Comparison of ENCODE assay signal across 24 cellular contexts in genomic region chr15:82692171-82692570, GRCh38. TPM values are rescaled to one million over a fixed set of nuclear protein-coding genes. Genes with fewer than 3 reads are reported as not detected.
A peak's percentile ranks its signal among the peaks of the same experiment; 100 is the strongest.
DNase-seq lines count a peak whose midpoint lies in the region; TF ChIP-seq lines count a peak whose summit lies in the region.
"Had no signal": no experiment of that assay in that cellular context is flagged by ENCODE, and none has a peak within 500 bp of the region (broad histone marks: within the 10 kb centered on the region; RNA-seq: fewer than 3 reads in every experiment).

No MANE protein-coding gene starts in this region.

- H2BK5ac ChIP-seq in mesendoderm (ENCODE audit: low read length): no peak overlapping the region

- no peaks in the 10 kb centered on the region for H3K79me1 ChIP-seq in mesendoderm (ENCODE audit: low read length)

- TF ChIP-seq POLR2A in testis (IDR thresholded peaks at IDR 0.05): no peak

- H3K56ac ChIP-seq in mesendoderm (ENCODE audit: low read length): no peak overlapping the region

- no peak overlapping the region for H4K5ac ChIP-seq in mesendoderm (ENCODE audit: low read length)

- H3K4me3 ChIP-seq in testis: peak overlapping the region in 1 of 2 donors; percentile 26
- no peak overlapping the region for H3K4me3 ChIP-seq in mesendoderm (ENCODE audit: low read length)
- H3K4me3 ChIP-seq: BLaER1, GM12878 had no signal

- H2BK120ac ChIP-seq in mesendoderm (ENCODE audit: low read depth, low read length): no peak overlapping the region

- no peaks in the 10 kb centered on the region for H3K27me3 ChIP-seq in testis
- no peaks in the 10 kb centered on the region for H3K27me3 ChIP-seq in mesendoderm (ENCODE audit: insufficient read depth, low read length, poor library complexity)
- H3K27me3 ChIP-seq: BE2C, BLaER1 had no signal

- DNase-seq in mesenteric fat pad (ENCODE audit: low spot score) (peak; percentile 77), testis (peak; percentile 14), T-helper 9 cell (no peak), mesendoderm (no peak)
- no peak for DNase-seq in NK-92 treated with Interleukin-12 subunit alpha and Interleukin-12 subunit beta, amount 100 ng/mL, for 24 hours (lab: John Stamatoyannopoulos, UW)
- DNase-seq: 8988T; ACHN; BE2C; C1 segment of cervical spinal cord; CD4-positive, alpha-beta memory T cell; CD4-positive, CD25-positive, alpha-beta regulatory T cell; COR-L47; DMS 273 treated with DMSO at 0.1 percent for 48 hours; DMS153; DMS53; DMS79; DND-41; EL; GDM1 had no signal

- intact Hi-C loops in testis (cut with DNase I; ENCODE audit: low total_unique reads): no loop called here

- no peaks in the 10 kb centered on the region for H3K79me2 ChIP-seq in mesendoderm (ENCODE audit: control insufficient read depth, insufficient read depth, low read length)

- no peak overlapping the region for H3K9ac ChIP-seq in mesendoderm (ENCODE audit: low read length)
- H3K9ac ChIP-seq: BLaER1 had no signal

- no peak overlapping the region for H3K27ac ChIP-seq in testis
- H3K27ac ChIP-seq in mesendoderm (ENCODE audit: low read depth, low read length): no peak overlapping the region
- H3K27ac ChIP-seq: BLaER1 had no signal

- no peak overlapping the region for H2BK15ac ChIP-seq in mesendoderm (replicated peaks; ENCODE audit: low read depth)

- H4K8ac ChIP-seq in mesendoderm (ENCODE audit: low read depth, low read length): no peak overlapping the region

- TF ChIP-seq CTCF in testis (IDR thresholded peaks at IDR 0.05): no peak

- H3K4me2 ChIP-seq in mesendoderm (ENCODE audit: low read length): no peak overlapping the region
- H3K4me2 ChIP-seq: BLaER1 had no signal

- no peaks in the 10 kb centered on the region for H3K36me3 ChIP-seq in testis (ENCODE audit: low read depth, missing control alignments)
- peaks cover 6% of the 10 kb centered on the region for H3K36me3 ChIP-seq in mesendoderm (ENCODE audit: control insufficient read depth, insufficient read depth, low read length)
- H3K36me3 ChIP-seq: BLaER1 had no signal

- no peak overlapping the region for H3K4ac ChIP-seq in mesendoderm (ENCODE audit: low read depth, low read length)

- H3K18ac ChIP-seq in mesendoderm (ENCODE audit: low read length): no peak overlapping the region

- H3K4me1 ChIP-seq in testis: no peaks in the 10 kb centered on the region
- no peaks in the 10 kb centered on the region for H3K4me1 ChIP-seq in mesendoderm (ENCODE audit: control insufficient read depth, low read depth, low read length)
- H3K4me1 ChIP-seq: BE2C, BLaER1 had no signal

- no peak overlapping the region for H3K23ac ChIP-seq in mesendoderm (ENCODE audit: low read length)

- H3K9me3 ChIP-seq in testis: no peaks in the 10 kb centered on the region
- H3K9me3 ChIP-seq: BE2C, BLaER1 had no signal

- 83 to 88% methylated on average over 23 of the region's 23 CpGs for WGBS in testis, 2 donors
- no CpG with 5 or more reads among the region's 23 CpGs for WGBS in mesendoderm (ENCODE audit: extremely low coverage, insufficient coverage, low lambda C conversion rate)

- H2AK5ac ChIP-seq in mesendoderm (ENCODE audit: low read length): no peak overlapping the region

RNA-seq across cellular contexts. Expression of gene AP3B2, which starts 17.5 kb away (rescaled TPM):
- total RNA-seq in mesenteric fat pad (0.84 TPM), testis (10 to 100 TPM; 12.0 to 15.5 TPM)
- 22.9 TPM for polyA plus RNA-seq in testis (ENCODE audit: insufficient read depth, low read depth, low replicate concordance)
- polyA plus RNA-seq in mesendoderm (2013, experiment 1 of 2): 24.6 TPM
- 25.2 TPM for polyA plus RNA-seq in mesendoderm (2013, experiment 2 of 2)
- total RNA-seq: GM12878 had no signal
- polyA plus RNA-seq: CD4-positive, alpha-beta memory T cell; CD8-positive, alpha-beta memory T cell; GM12878 had no signal

RNA-seq across cellular contexts. Expression of gene CPEB1, which starts 45.0 kb away (rescaled TPM):
- total RNA-seq in mesenteric fat pad (2.5 TPM), testis (10 to 100 TPM; 74.3 to 89.1 TPM)
- 60.8 TPM for polyA plus RNA-seq in testis (ENCODE audit: insufficient read depth, low read depth, low replicate concordance)
- polyA plus RNA-seq in mesendoderm (2013, experiment 1 of 2): 0.65 TPM
- polyA plus RNA-seq in mesendoderm (2013, experiment 2 of 2): 0.49 TPM
- total RNA-seq: A673; CD4-positive, CD25-positive, alpha-beta regulatory T cell had no signal
- polyA plus RNA-seq: CD14-positive monocyte had no signal

Comparison
In these comparisons a context has a peak if more than half of its experiments do, and no peak if none do; other contexts are left out.
1. DNase-seq: peak in mesenteric fat pad (single experiment) and testis (single experiment); none in T-helper 9 cell (single experiment), NK-92 treated with Interleukin-12 subunit alpha and Interleukin-12 subunit beta, amount 100 ng/mL, for 24 hours (single experiment) and mesendoderm (single experiment).
2. RNA of gene CPEB1, which starts 45.0 kb away (total RNA-seq): 74.3 to 89.1 TPM in testis; 2.5 TPM in mesenteric fat pad (single experiment); every median in the first group is over 10 times any median in the second.